ENCODE assay signal across 20 cellular contexts in genomic region chr3:28081533-28081947, GRCh38.
DNase-seq lines count a peak whose midpoint lies in the region; ATAC-seq, FAIRE-seq and TF ChIP-seq lines count a peak whose summit lies in the region.
"Had no signal": no experiment of that assay in that cellular context is flagged by ENCODE, and none has a peak within 500 bp of the region (broad histone marks: within the 10 kb centered on the region; RNA-seq: fewer than 3 reads in every experiment).

No MANE protein-coding gene starts in this region.

- no peaks in the 10 kb centered on the region; the same call in 1 of the 2 replicates for H3K9me3 Mint-ChIP-seq in WTC11
- no peaks in the 10 kb centered on the region for H3K9me3 Mint-ChIP-seq in activated naive CD8-positive, alpha-beta T cell treated with anti-CD3 and anti-CD28 coated beads for 36 hours
- no peaks in the 10 kb centered on the region for H3K9me3 Mint-ChIP-seq in CD8-positive, alpha-beta T cell
- H3K9me3 Mint-ChIP-seq: CD4-positive, alpha-beta memory T cell; natural killer cell had no signal

- CTCF ChIA-PET in WTC11 (lab: Charles Lee): interaction anchor here (1.1 kb wide), 1 partner anchor 31 kb away, joined by 4 read pairs; no protein-coding TSS in a partner anchor
- CTCF ChIA-PET in CD8-positive, alpha-beta T cell (lab: Charles Lee): interaction anchor here (0.8 to 2.5 kb wide), 2 partner anchors 353 to 369 kb away, joined by 3 to 6 read pairs; no protein-coding TSS in a partner anchor

- DNase-seq in GM18507 (ENCODE audit: extremely low spot score, insufficient read length, low read depth) (no peak), WTC11 (ENCODE audit: low spot score) (peak; percentile 15), NCI-H128 (lab: John Stamatoyannopoulos, UW; ENCODE audit: unreplicated experiment) (no peak)
- DNase-seq in activated naive CD8-positive, alpha-beta T cell treated with anti-CD3 and anti-CD28 coated beads for 36 hours: no peak
- no peak for DNase-seq in activated CD4-positive, alpha-beta T cell treated with anti-CD3 and anti-CD28 coated beads, Interleukin-2, amount 50 U/mL, for 1 hour
- DNase-seq in CD8-positive, alpha-beta T cell: no peak
- DNase-seq: aorta; CD4-positive, alpha-beta memory T cell; mammary epithelial cell; natural killer cell; NCI-H1105 treated with DMSO at 0.1 percent for 48 hours; spleen; stomach; T-helper 2 cell had no signal

- H3K36me3 ChIP-seq in CD8-positive, alpha-beta T cell (ENCODE audit: insufficient read depth, low read length): no peaks in the 10 kb centered on the region
- H3K36me3 ChIP-seq: prostate gland, spleen, stomach had no signal

- H3K4me3 ChIP-seq in CD8-positive, alpha-beta T cell (ENCODE audit: low read depth, low read length): no peak overlapping the region
- H3K4me3 ChIP-seq: prostate gland, spleen, stomach had no signal

- POLR2A ChIA-PET in WTC11 (lab: Charles Lee): no interaction called here
- POLR2A ChIA-PET in CD8-positive, alpha-beta T cell (lab: Charles Lee): interaction anchor here (0.8 kb wide), 1 partner anchor 115 kb away, joined by 3 read pairs; no protein-coding TSS in a partner anchor

- intact Hi-C loops in CD8-positive, alpha-beta T cell (cut with DNase I, micrococcal nuclease): no loop called here

- peaks cover 62% of the 10 kb centered on the region for H3K4me1 Mint-ChIP-seq in WTC11
- no peaks in the 10 kb centered on the region for H3K4me1 Mint-ChIP-seq in activated naive CD8-positive, alpha-beta T cell treated with anti-CD3 and anti-CD28 coated beads for 36 hours
- no peaks in the 10 kb centered on the region for H3K4me1 Mint-ChIP-seq in CD8-positive, alpha-beta T cell (ENCODE audit: low read depth)
- H3K4me1 Mint-ChIP-seq: natural killer cell had no signal

- no peaks in the 10 kb centered on the region for H3K9me3 ChIP-seq in CD8-positive, alpha-beta T cell (ENCODE audit: low read length)
- H3K9me3 ChIP-seq: prostate gland, spleen, stomach had no signal

- H3K27me3 ChIP-seq in CD8-positive, alpha-beta T cell (ENCODE audit: insufficient read depth, low read length): no peaks in the 10 kb centered on the region
- H3K27me3 ChIP-seq: spleen, stomach had no signal

- peak overlapping the region; percentile 13 for H3K4me3 Mint-ChIP-seq in WTC11
- H3K4me3 Mint-ChIP-seq in activated naive CD8-positive, alpha-beta T cell treated with anti-CD3 and anti-CD28 coated beads for 36 hours: no peak overlapping the region
- H3K4me3 Mint-ChIP-seq in CD8-positive, alpha-beta T cell: no peak overlapping the region
- H3K4me3 Mint-ChIP-seq: CD4-positive, alpha-beta memory T cell; natural killer cell had no signal

- FAIRE-seq in GM18507 (lab: Jason Lieb, UNC): peak; percentile 56
- FAIRE-seq: endometrium had no signal

- no peak overlapping the region for H3K27ac ChIP-seq in CD8-positive, alpha-beta T cell (ENCODE audit: low read depth, low read length)
- H3K27ac ChIP-seq: HL-60, prostate gland, spleen, stomach had no signal

- H3K4me1 ChIP-seq in CD8-positive, alpha-beta T cell (ENCODE audit: insufficient read depth, low read length): no peaks in the 10 kb centered on the region
- H3K4me1 ChIP-seq: prostate gland, spleen, stomach had no signal

- no peak overlapping the region; the same call in 1 of the 2 replicates for H3K27ac Mint-ChIP-seq in WTC11
- no peak overlapping the region for H3K27ac Mint-ChIP-seq in activated naive CD8-positive, alpha-beta T cell treated with anti-CD3 and anti-CD28 coated beads for 36 hours
- no peak overlapping the region for H3K27ac Mint-ChIP-seq in CD8-positive, alpha-beta T cell
- H3K27ac Mint-ChIP-seq: CD4-positive, alpha-beta memory T cell; natural killer cell had no signal

- ATAC-seq in GM21360 (IDR thresholded peaks at IDR 0.05; ENCODE audit: unreplicated experiment): peak; percentile 47
- peak; percentile 66 for ATAC-seq in HG02938 (IDR thresholded peaks at IDR 0.05; ENCODE audit: unreplicated experiment)
- ATAC-seq in WTC11: peak; percentile 62
- ATAC-seq in CD8-positive, alpha-beta T cell: no peak
- ATAC-seq: natural killer cell, Right ventricle myocardium inferior had no signal

- TF ChIP-seq CTCF in WTC11 (IDR thresholded peaks at IDR 0.05): no peak
- TF ChIP-seq CTCF in CD8-positive, alpha-beta T cell (IDR thresholded peaks at IDR 0.05): no peak

- H3K27me3 Mint-ChIP-seq in WTC11 (ENCODE audit: low read depth): peaks cover 11% of the 10 kb centered on the region
- H3K27me3 Mint-ChIP-seq in activated naive CD8-positive, alpha-beta T cell treated with anti-CD3 and anti-CD28 coated beads for 36 hours: no peaks in the 10 kb centered on the region
- no peaks in the 10 kb centered on the region for H3K27me3 Mint-ChIP-seq in CD8-positive, alpha-beta T cell (ENCODE audit: low read depth)

- no peaks in the 10 kb centered on the region for H3K36me3 Mint-ChIP-seq in WTC11
- H3K36me3 Mint-ChIP-seq in activated naive CD8-positive, alpha-beta T cell treated with anti-CD3 and anti-CD28 coated beads for 36 hours: no peaks in the 10 kb centered on the region
- no peaks in the 10 kb centered on the region for H3K36me3 Mint-ChIP-seq in CD8-positive, alpha-beta T cell
- H3K36me3 Mint-ChIP-seq: CD4-positive, alpha-beta memory T cell; natural killer cell had no signal

TF ChIP-seq in WTC11, 78 proteins besides CTCF, POLR2A, EP300 and RAD21 (continues in another document):
- TF ChIP-seq ZBTB21 (CRISPR knock-in tag; IDR thresholded peaks at IDR 0.05; ENCODE audit: borderline replicate concordance) (no peak), ZSCAN18 (CRISPR knock-in tag; IDR thresholded peaks at IDR 0.05) (no peak), FOXP4 (CRISPR knock-in tag; IDR thresholded peaks at IDR 0.05) (no peak), ZNF423 (CRISPR knock-in tag; IDR thresholded peaks at IDR 0.05) (no peak), HMGA2 (CRISPR knock-in tag; IDR thresholded peaks at IDR 0.05) (no peak), TP53 (CRISPR knock-in tag; IDR thresholded peaks at IDR 0.05) (no peak), ZNF138 (CRISPR knock-in tag; conservative IDR thresholded peaks at IDR 0.05) (no peak), RORB (CRISPR knock-in tag; IDR thresholded peaks at IDR 0.05) (no peak), FOXP1 (CRISPR knock-in tag; IDR thresholded peaks at IDR 0.05; ENCODE audit: borderline replicate concordance) (no peak), MLX (CRISPR knock-in tag; IDR thresholded peaks at IDR 0.05) (no peak), KAT7 (CRISPR knock-in tag; IDR thresholded peaks at IDR 0.05; ENCODE audit: borderline replicate concordance) (no peak), USF1 (CRISPR knock-in tag; IDR thresholded peaks at IDR 0.05) (no peak)
